ENCODE assay signal across 8 cellular contexts in the genomic region with DNA sequence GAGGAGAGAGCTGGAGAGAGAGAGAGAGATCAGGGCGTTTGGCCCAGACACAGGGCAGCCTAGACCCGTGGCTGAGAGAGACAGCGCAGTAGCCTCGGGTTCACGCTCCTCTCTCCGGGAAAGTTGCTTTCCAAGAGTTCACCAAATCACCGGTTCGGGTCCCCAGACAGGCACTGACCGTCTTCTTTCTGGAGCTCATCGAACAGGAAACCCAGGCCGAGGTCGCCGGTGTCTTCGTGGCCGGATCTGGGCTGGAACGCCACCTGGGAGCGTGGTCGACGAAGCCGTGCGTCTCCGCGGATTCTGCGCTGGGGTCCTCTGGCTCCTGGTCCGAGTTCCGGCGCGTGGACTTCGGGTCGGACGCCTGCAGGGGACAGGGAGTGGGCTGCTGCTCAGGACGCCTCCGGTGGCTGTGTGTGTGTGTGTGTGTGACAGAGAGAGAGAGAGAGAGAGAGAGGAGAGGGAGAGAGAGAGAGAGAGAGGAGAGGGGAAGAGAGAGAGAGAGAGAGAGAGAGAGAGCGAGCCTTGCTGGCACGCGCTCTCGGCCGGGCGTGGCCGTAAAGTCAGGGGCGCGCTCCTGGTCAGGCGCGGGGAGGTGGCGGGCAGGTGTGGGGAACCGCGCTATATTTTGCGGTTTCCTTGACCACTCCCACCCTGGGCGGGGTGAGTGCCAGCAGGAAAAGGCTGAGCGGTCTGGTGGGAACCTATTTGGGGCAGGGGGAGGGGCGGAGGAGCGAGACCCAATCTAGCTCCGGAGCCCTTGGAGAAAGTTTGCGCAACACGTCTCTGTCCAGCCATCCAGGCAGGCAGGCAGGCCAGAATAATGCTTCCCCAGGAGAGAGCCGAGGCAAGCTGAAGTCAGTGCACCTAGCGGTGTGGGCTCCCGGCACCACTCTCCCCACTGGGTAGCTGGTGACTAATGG.
A peak's percentile ranks its signal among the peaks of the same experiment; 100 is the strongest.
DNase-seq lines count a peak whose midpoint lies in the region; ATAC-seq and TF ChIP-seq lines count a peak whose summit lies in the region.

No MANE protein-coding gene starts in this region.

- intact Hi-C loops in CD4-positive, alpha-beta T cell (cut with DNase I, micrococcal nuclease) = no loop called here
- intact Hi-C loops in dorsolateral prefrontal cortex (cut with DNase I) = no loop called here

- CTCF ChIA-PET in CD4-positive, alpha-beta T cell (lab: Charles Lee) = no interaction called here

- H3K4me3 ChIP-seq in ectodermal cell (ENCODE audit: insufficient read depth, low read depth, low read length) = peak overlapping the region; percentile 12
- H3K4me3 ChIP-seq in dorsolateral prefrontal cortex = peak overlapping the region in 27 of 59 donors; percentile 5 to 58 (median 33)

- H3K9me3 ChIP-seq in CD4-positive, alpha-beta T cell (ENCODE audit: control insufficient read depth, low read length) = no peaks in the 10 kb centered on the region
- H3K9me3 ChIP-seq in ectodermal cell (ENCODE audit: control insufficient read depth, low read length) = no peaks in the 10 kb centered on the region

- H3K36me3 Mint-ChIP-seq in CD4-positive, alpha-beta T cell (ENCODE audit: low read depth) = no peaks in the 10 kb centered on the region
- H3K36me3 Mint-ChIP-seq in naive B cell = peaks cover 0 to 6% of the 10 kb centered on the region in 2 donors

- WGBS in ectodermal cell, 2 experiments = 1% methylated on average over 57 to 58 of the region's 58 CpGs

- POLR2A ChIA-PET in CD4-positive, alpha-beta T cell (lab: Charles Lee) = no interaction called here

- no peak for TF ChIP-seq CTCF in CD4-positive, alpha-beta T cell (IDR thresholded peaks at IDR 0.05)
- no peak for TF ChIP-seq CTCF in dorsolateral prefrontal cortex (IDR thresholded peaks at IDR 0.05 in 54 of 56, conservative IDR thresholded peaks at IDR 0.05 in 2 of 56; ENCODE audit: low read depth in 1 of 56, partially characterized antibody in 56 of 56)

- peaks cover 53% of the 10 kb centered on the region for H3K27me3 Mint-ChIP-seq in CD4-positive, alpha-beta T cell
- H3K27me3 Mint-ChIP-seq in naive B cell = peaks cover 33 to 66% (median 44%) of the 10 kb centered on the region in 3 donors

- H3K4me1 ChIP-seq in ectodermal cell (ENCODE audit: control insufficient read depth, insufficient read depth, low read length) = peaks cover 3% of the 10 kb centered on the region

- peak overlapping the region; percentile 34 for H3K4me3 Mint-ChIP-seq in CD4-positive, alpha-beta T cell
- peak overlapping the region; percentile 70 to 92 (median 81) for H3K4me3 Mint-ChIP-seq in naive B cell

- H3K27me3 ChIP-seq in CD4-positive, alpha-beta T cell (ENCODE audit: control insufficient read depth, insufficient read depth, low read length) = peaks cover 26% of the 10 kb centered on the region
- H3K27me3 ChIP-seq in ectodermal cell (ENCODE audit: control insufficient read depth, insufficient read depth, low read length, poor library complexity, severe bottlenecking) (peaks cover 87% of the 10 kb centered on the region), dorsolateral prefrontal cortex (peaks cover 0 to 87% (median 51%) of the 10 kb centered on the region in 45 donors)

- no peak for DNase-seq in CD4-positive, alpha-beta T cell
- DNase-seq in KBM-7 = peak; percentile 54
- DNase-seq in naive B cell = no peak
- DNase-seq in dorsolateral prefrontal cortex = no peak

- H3K27ac Mint-ChIP-seq in CD4-positive, alpha-beta T cell = no peak overlapping the region
- H3K27ac Mint-ChIP-seq in naive B cell = peak overlapping the region in 3 of 6 donors; percentile 75 to 94 (median 92)

- peaks cover 8% of the 10 kb centered on the region for H3K4me1 Mint-ChIP-seq in CD4-positive, alpha-beta T cell (ENCODE audit: low read depth)
- H3K4me1 Mint-ChIP-seq in naive B cell = peaks cover 13 to 20% (median 20%) of the 10 kb centered on the region in 3 donors

- no peak for ATAC-seq in CD4-positive, alpha-beta T cell (ENCODE audit: poor library complexity)
- ATAC-seq in naive B cell (ENCODE audit: low read depth in 2 of 2) (peak; percentile 20), HG02642 (IDR thresholded peaks at IDR 0.05; ENCODE audit: poor library complexity, unreplicated experiment) (no peak), HG03039 (IDR thresholded peaks at IDR 0.05; ENCODE audit: unreplicated experiment) (no peak), GM19035 (IDR thresholded peaks at IDR 0.05; ENCODE audit: unreplicated experiment) (no peak)

- H3K27ac ChIP-seq in CD4-positive, alpha-beta T cell (ENCODE audit: low read depth, low read length) = no peak overlapping the region
- H3K27ac ChIP-seq in ectodermal cell (ENCODE audit: insufficient read depth, low read depth, low read length, poor library complexity, severe bottlenecking) (no peak overlapping the region), dorsolateral prefrontal cortex (no peak overlapping the region)

- no peaks in the 10 kb centered on the region for H3K9me3 Mint-ChIP-seq in CD4-positive, alpha-beta T cell
- H3K9me3 Mint-ChIP-seq in naive B cell = no peaks in the 10 kb centered on the region

- in situ Hi-C loops in KBM-7 (cut with MboI; ENCODE audit: low pct_unique_long_range_greater_than_20kb, low sequenced_read_pairs) = no loop called here

- no peaks in the 10 kb centered on the region for H3K36me3 ChIP-seq in ectodermal cell (ENCODE audit: control insufficient read depth, insufficient read depth, low read length)

Comparison
In these comparisons a context has a peak if more than half of its experiments do, and no peak if none do; other contexts are left out.
1. ATAC-seq: peak in naive B cell (2 of 2); none in CD4-positive, alpha-beta T cell (single experiment), HG02642 (single experiment), HG03039 (single experiment) and GM19035 (single experiment).